8 cellular contexts compared by ENCODE assay signal in the genomic region with DNA sequence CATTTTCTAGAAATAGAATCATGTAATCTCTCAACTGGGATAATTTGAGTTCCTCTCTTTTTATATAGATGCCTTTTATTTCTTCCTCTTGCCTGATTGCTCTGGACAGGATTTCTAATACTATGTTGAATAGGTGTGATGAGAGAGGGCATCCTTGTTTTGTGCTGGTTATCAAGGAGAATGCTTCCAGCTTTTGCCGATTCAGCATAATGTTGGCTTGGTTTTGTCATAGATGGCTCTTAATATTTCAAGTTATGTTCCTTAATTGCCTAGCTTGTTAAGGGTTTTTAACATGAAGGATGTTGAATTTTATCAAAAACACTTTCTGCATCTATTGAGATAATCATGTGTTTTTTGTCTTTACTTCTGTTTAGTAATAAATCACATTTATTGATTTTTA. TPM values are rescaled to one million over a fixed set of nuclear protein-coding genes. Genes with fewer than 3 reads are reported as not detected.
"Had no signal": no experiment of that assay in that cellular context is flagged by ENCODE, and none has a peak within 500 bp of the region (broad histone marks: within the 10 kb centered on the region; RNA-seq: fewer than 3 reads in every experiment).

No MANE protein-coding gene starts in this region.

- H3K4me3 ChIP-seq: GM23338, HAP-1 had no signal

- H3K36me3 ChIP-seq: HAP-1 had no signal

- H3K27ac Mint-ChIP-seq: GM23338, HFFc6, IgD-negative memory B cell had no signal

- H3K4me2 ChIP-seq: GM23338 had no signal

- ATAC-seq: GM23338, HCT116 had no signal

- H3K27ac ChIP-seq: HL-60 had no signal

- H3K9me3 Mint-ChIP-seq: HFFc6 had no signal

- H3K4me3 Mint-ChIP-seq: GM23338, HFFc6, IgD-negative memory B cell had no signal

- H3K27me3 Mint-ChIP-seq: IgD-negative memory B cell had no signal

- H3K4me1 Mint-ChIP-seq: IgD-negative memory B cell had no signal

- H3K36me3 Mint-ChIP-seq: IgD-negative memory B cell had no signal

- DNase-seq: H7, HFFc6, KG1 had no signal

- H2AFZ ChIP-seq: GM23338 had no signal

- H3K9me3 ChIP-seq: HAP-1 had no signal

RNA-seq across cellular contexts. Expression of a gene that starts 58.7 kb away (rescaled TPM):
- polyA plus RNA-seq: IgD-negative memory B cell had no signal
